Comparison of ENCODE assay signal across 19 cellular contexts in the genomic region with DNA sequence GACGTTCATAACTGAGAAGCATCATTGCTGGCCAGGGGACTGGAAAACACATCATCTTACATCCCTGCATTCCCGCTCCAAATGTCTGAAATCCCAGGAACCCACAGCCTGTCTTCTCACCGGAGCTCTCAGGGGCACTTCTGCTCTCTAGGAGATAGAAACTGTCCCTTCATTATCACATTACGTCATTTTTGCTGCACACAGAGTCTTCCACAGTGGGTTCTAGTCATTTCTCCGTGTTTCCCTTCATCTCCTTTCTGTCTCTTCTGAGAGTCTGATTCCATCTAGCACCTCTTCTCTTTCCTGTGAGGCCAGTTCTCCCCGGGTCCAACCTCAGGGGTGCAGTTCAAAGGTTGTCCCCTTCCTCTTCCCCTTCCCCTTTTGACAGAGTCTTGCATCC. TPM values are rescaled to one million over a fixed set of nuclear protein-coding genes. Genes with fewer than 3 reads are reported as not detected.
"Had no signal": no experiment of that assay in that cellular context is flagged by ENCODE, and none has a peak within 500 bp of the region (broad histone marks: within the 10 kb centered on the region; RNA-seq: fewer than 3 reads in every experiment).

No MANE protein-coding gene starts in this region.

RNA-seq across cellular contexts. Expression of gene IGLL1, which starts 15.8 kb away (rescaled TPM):
- total RNA-seq: natural killer cell treated with Interleukin-12 subunit alpha and Interleukin-12 subunit beta and Interleukin-15 and Interleukin-18, amount 100 ng/mL, for 72 hours; neural crest cell; omental fat pad; osteocyte; pancreas; posterior vena cava; pulmonary artery endothelial cell; right atrium auricular region; sciatic nerve; smooth muscle cell; subcutaneous adipose tissue; temporal lobe; thoracic aorta; thyroid gland; tibial nerve; upper lobe of left lung; ureter; vagina had no signal
- polyA plus RNA-seq: smooth muscle cell, stomach had no signal

RNA-seq across cellular contexts. Expression of gene DRICH1, which starts 36.2 kb away (rescaled TPM):
- total RNA-seq: neural crest cell, right atrium auricular region, smooth muscle cell, thoracic aorta, vagina had no signal
- polyA plus RNA-seq: smooth muscle cell had no signal
